11 cellular contexts compared by ENCODE assay signal in genomic region chr18:79855147-79855910, GRCh38. TPM values are rescaled to one million over a fixed set of nuclear protein-coding genes. Genes with fewer than 3 reads are reported as not detected.
DNase-seq lines count a peak whose midpoint lies in the region; ATAC-seq and TF ChIP-seq lines count a peak whose summit lies in the region.
"Had no signal": no experiment of that assay in that cellular context is flagged by ENCODE, and none has a peak within 500 bp of the region (broad histone marks: within the 10 kb centered on the region; RNA-seq: fewer than 3 reads in every experiment).

No MANE protein-coding gene starts in this region.

- peak; percentile 86 for ATAC-seq in GM18502 (IDR thresholded peaks at IDR 0.05; ENCODE audit: poor library complexity, unreplicated experiment)
- ATAC-seq in GM21447 (IDR thresholded peaks at IDR 0.05; ENCODE audit: unreplicated experiment), result peak; percentile 88
- peak; percentile 68 for ATAC-seq in HG03565 (IDR thresholded peaks at IDR 0.05; ENCODE audit: unreplicated experiment)
- ATAC-seq in memory B cell (ENCODE audit: low read depth), result peak; percentile 96
- no peak for ATAC-seq in omental fat pad (ENCODE audit: low FRiP score)

- peaks cover 1% of the 10 kb centered on the region for H3K27me3 Mint-ChIP-seq in memory B cell
- H3K27me3 Mint-ChIP-seq in T-helper 2 cell treated with Interferon-gamma antibody and Interleukin-4, amounts not matched to agents 5 μg/mL and 100 μg/mL, for 36 hours (ENCODE audit: low read depth), result no peaks in the 10 kb centered on the region

- DNase-seq in memory B cell (ENCODE audit: low spot score in 2 of 2) (peak; percentile 19 to 29), omental fat pad (ENCODE audit: low spot score) (no peak), SW480 (ENCODE audit: low spot score) (no peak), T-helper 2 cell (no peak)
- no peak for DNase-seq in T-helper 2 cell treated with Interferon-gamma antibody and Interleukin-4, amounts not matched to agents 5 μg/mL and 100 μg/mL, for 36 hours (ENCODE audit: low spot score)
- DNase-seq: left cardiac atrium, SHP77 treated with DMSO at 0.1 percent for 48 hours, uterus had no signal

- no peak for TF ChIP-seq CTCF in omental fat pad (IDR thresholded peaks at IDR 0.05)

- peak overlapping the region; percentile 3 for H3K27ac Mint-ChIP-seq in memory B cell
- H3K27ac Mint-ChIP-seq in T-helper 2 cell treated with Interferon-gamma antibody and Interleukin-4, amounts not matched to agents 5 μg/mL and 100 μg/mL, for 36 hours, result no peak overlapping the region

- H3K4me1 Mint-ChIP-seq in memory B cell, result peaks cover 12% of the 10 kb centered on the region
- no peaks in the 10 kb centered on the region for H3K4me1 Mint-ChIP-seq in T-helper 2 cell treated with Interferon-gamma antibody and Interleukin-4, amounts not matched to agents 5 μg/mL and 100 μg/mL, for 36 hours (ENCODE audit: low read depth)

- H3K36me3 Mint-ChIP-seq in memory B cell, result no peaks in the 10 kb centered on the region
- no peaks in the 10 kb centered on the region for H3K36me3 Mint-ChIP-seq in T-helper 2 cell treated with Interferon-gamma antibody and Interleukin-4, amounts not matched to agents 5 μg/mL and 100 μg/mL, for 36 hours (ENCODE audit: low read depth)

- H3K4me3 Mint-ChIP-seq in memory B cell, result peak overlapping the region; percentile 72
- H3K4me3 Mint-ChIP-seq in T-helper 2 cell treated with Interferon-gamma antibody and Interleukin-4, amounts not matched to agents 5 μg/mL and 100 μg/mL, for 36 hours, result no peak overlapping the region

- H3K9me3 Mint-ChIP-seq in memory B cell, result no peaks in the 10 kb centered on the region
- H3K9me3 Mint-ChIP-seq in T-helper 2 cell treated with Interferon-gamma antibody and Interleukin-4, amounts not matched to agents 5 μg/mL and 100 μg/mL, for 36 hours, result no peaks in the 10 kb centered on the region

RNA-seq across cellular contexts. Expression of gene KCNG2, which starts 57.6 kb away (rescaled TPM):
- 1 to 10 TPM in 1 of 4 donors, under 1 TPM in 2, not detected in 1; 0.75 to 2.4 (median 0.96) TPM for total RNA-seq in omental fat pad

Comparison
In these comparisons a context has a peak if more than half of its experiments do, and no peak if none do; other contexts are left out.
1. DNase-seq: peak in memory B cell (2 of 2); none in omental fat pad (single experiment), SW480 (single experiment), T-helper 2 cell (0 of 5) and T-helper 2 cell treated with Interferon-gamma antibody and Interleukin-4, amounts not matched to agents 5 μg/mL and 100 μg/mL, for 36 hours (single experiment).